20 cellular contexts compared by ENCODE assay signal in genomic region chrX:110320588-110320987, GRCh38. TPM values are rescaled to one million over a fixed set of nuclear protein-coding genes. Genes with fewer than 3 reads are reported as not detected.
DNase-seq lines count a peak whose midpoint lies in the region; ATAC-seq and TF ChIP-seq lines count a peak whose summit lies in the region.
"Had no signal": no experiment of that assay in that cellular context is flagged by ENCODE, and none has a peak within 500 bp of the region (broad histone marks: within the 10 kb centered on the region; RNA-seq: fewer than 3 reads in every experiment).

No MANE protein-coding gene starts in this region.

- no peak overlapping the region for H3K4me3 ChIP-seq in BLaER1 treated with 17β-estradiol and CSF1 and Interleukin-3, amounts not matched to agents 10 nM and 100 nM
- H3K4me3 ChIP-seq in HUES48 (ENCODE audit: low read depth, low read length) = no peak overlapping the region
- no peak overlapping the region for H3K4me3 ChIP-seq in iPS-20b (ENCODE audit: low read length)
- no peak overlapping the region for H3K4me3 ChIP-seq in upper lobe of left lung
- H3K4me3 ChIP-seq: A549, SJSA1 had no signal

- no peak for TF ChIP-seq CTCF in upper lobe of left lung (IDR thresholded peaks at IDR 0.05)

- peaks cover 59 to 97% (median 90%) of the 10 kb centered on the region in 11 experiments for H3K27me3 ChIP-seq in BLaER1 treated with 17β-estradiol and CSF1 and Interleukin-3, amounts not matched to agents 10 nM and 100 nM
- H3K27me3 ChIP-seq in HUES48 (ENCODE audit: control insufficient read depth, insufficient read depth, low read length) (peaks cover 5% of the 10 kb centered on the region; the same call in 1 of the 2 replicates), iPS-20b (ENCODE audit: insufficient read depth, low read length) (no peaks in the 10 kb centered on the region), upper lobe of left lung (no peaks in the 10 kb centered on the region)

- peak; percentile 57 for DNase-seq in OCI-M1 (lab: John Stamatoyannopoulos, UW)
- no peak for DNase-seq in erythroblast (lab: John Stamatoyannopoulos, UW)
- DNase-seq in upper lobe of left lung = no peak
- no peak for DNase-seq in activated CD4-positive, CD25-positive, alpha-beta regulatory T cell treated with anti-CD3 and anti-CD28 coated beads, Interleukin-2, amount 50 U/mL, for 72 hours
- DNase-seq: AML-193; Calu3; CD4-positive, alpha-beta T cell; DMS79 treated with DMSO at 0.1 percent for 48 hours; GF-D8; NCI-H146; NCI-H2171; NCI-H446 treated with DMSO at 0.1 percent for 48 hours; PC-3; SW 1271 had no signal

- no peak overlapping the region; a peak in 1 of 22 replicates for H3K27ac ChIP-seq in BLaER1 treated with 17β-estradiol and CSF1 and Interleukin-3, amounts not matched to agents 10 nM and 100 nM
- peak overlapping the region; percentile 26 for H3K27ac ChIP-seq in HUES48 (ENCODE audit: low read depth, low read length)
- no peak overlapping the region for H3K27ac ChIP-seq in iPS-20b (ENCODE audit: low read length)
- H3K27ac ChIP-seq in upper lobe of left lung = no peak overlapping the region
- H3K27ac ChIP-seq: A549, SJSA1 had no signal

- ATAC-seq in GM19395 (IDR thresholded peaks at IDR 0.05; ENCODE audit: unreplicated experiment) (no peak), upper lobe of left lung (ENCODE audit: low FRiP score in 2 of 2) (no peak)
- ATAC-seq: A549, PC-3 had no signal

- H3K9me3 ChIP-seq in BLaER1 treated with 17β-estradiol and CSF1 and Interleukin-3, amounts not matched to agents 10 nM and 100 nM (replicated peaks in 1 of 11) = peaks cover 0 to 8% (median 2%) of the 10 kb centered on the region in 11 experiments; a peak in 14 of 22 replicates
- H3K9me3 ChIP-seq in HUES48 (ENCODE audit: control insufficient read depth, insufficient read depth, low read length) (no peaks in the 10 kb centered on the region), iPS-20b (ENCODE audit: insufficient read depth, low read depth, low read length) (no peaks in the 10 kb centered on the region), upper lobe of left lung (no peaks in the 10 kb centered on the region)
- H3K9me3 ChIP-seq: A549, SJSA1 had no signal

- H3K4me2 ChIP-seq in BLaER1 treated with 17β-estradiol and CSF1 and Interleukin-3, amounts not matched to agents 10 nM and 100 nM = peak overlapping the region in 7 of 11 experiments; percentile 31 to 83 (median 45); a peak in 13 of 22 replicates
- H3K4me2 ChIP-seq: A549 had no signal

- WGBS in upper lobe of left lung, 2 donors = 60 to 100% methylated on average over 2 of the region's 2 CpGs

- no peaks in the 10 kb centered on the region for H3K36me3 ChIP-seq in BLaER1 treated with 17β-estradiol and CSF1 and Interleukin-3, amounts not matched to agents 10 nM and 100 nM
- H3K36me3 ChIP-seq in HUES48 (ENCODE audit: control insufficient read depth, insufficient read depth, low read length) = no peaks in the 10 kb centered on the region
- H3K36me3 ChIP-seq in iPS-20b (ENCODE audit: insufficient read depth, low read depth, low read length) = no peaks in the 10 kb centered on the region
- no peaks in the 10 kb centered on the region for H3K36me3 ChIP-seq in upper lobe of left lung

- H3K9ac ChIP-seq in BLaER1 treated with 17β-estradiol and CSF1 and Interleukin-3, amounts not matched to agents 10 nM and 100 nM = no peak overlapping the region
- no peak overlapping the region for H3K9ac ChIP-seq in HUES48 (ENCODE audit: low read depth, low read length)
- peak overlapping the region; percentile 48; the same call in 1 of the 2 replicates for H3K9ac ChIP-seq in iPS-20b (ENCODE audit: low read depth, low read length)

- H3K4me1 ChIP-seq in BLaER1 treated with 17β-estradiol and CSF1 and Interleukin-3, amounts not matched to agents 10 nM and 100 nM = peaks cover 2 to 42% (median 30%) of the 10 kb centered on the region in 10 experiments; a peak in 19 of 20 replicates
- peaks cover 43% of the 10 kb centered on the region for H3K4me1 ChIP-seq in HUES48 (ENCODE audit: control insufficient read depth, insufficient read depth, low read length)
- H3K4me1 ChIP-seq in iPS-20b (ENCODE audit: insufficient read depth, low read length) = peaks cover 14% of the 10 kb centered on the region; the same call in 1 of the 2 replicates
- H3K4me1 ChIP-seq in upper lobe of left lung = peaks cover 0 to 2% (median 0%) of the 10 kb centered on the region in 4 donors
- H3K4me1 ChIP-seq: SJSA1 had no signal

- TF ChIP-seq POLR2A in erythroblast (IDR thresholded peaks at IDR 0.05; ENCODE audit: low read length) (no peak), upper lobe of left lung (IDR thresholded peaks at IDR 0.05) (no peak)

- H4K20me1 ChIP-seq in BLaER1 treated with 17β-estradiol and CSF1 and Interleukin-3, amounts not matched to agents 10 nM and 100 nM = peaks cover 0 to 20% (median 6%) of the 10 kb centered on the region in 11 experiments; a peak in 7 of 22 replicates

- no peak for TF ChIP-seq EP300 in upper lobe of left lung (IDR thresholded peaks at IDR 0.05)

RNA-seq across cellular contexts. Expression of gene AMMECR1, which starts 2.7 kb away (rescaled TPM):
- total RNA-seq in upper lobe of left lung = 10 to 100 TPM in 1 of 6 donors, 1 to 10 TPM in 5; 1.4 to 20.1 (median 8.0) TPM

RNA-seq across cellular contexts. Expression of gene RTL9, which starts 38.1 kb away (rescaled TPM):
- under 1 TPM in 4 of 6 donors, not detected in 2; under 0.01 to 0.51 (median 0.18) TPM for total RNA-seq in upper lobe of left lung
- total RNA-seq: Calu3; CD4-positive, alpha-beta T cell had no signal
